Comparison of ENCODE assay signal across 20 cellular contexts in genomic region chr2:46837112-46837454, GRCh38.
"Had no signal": no experiment of that assay in that cellular context is flagged by ENCODE, and none has a peak within 500 bp of the region (broad histone marks: within the 10 kb centered on the region; RNA-seq: fewer than 3 reads in every experiment).

No MANE protein-coding gene starts in this region.

- H3K27ac Mint-ChIP-seq: activated CD8-positive, alpha-beta T cell treated with anti-CD3 and anti-CD28 coated beads, Interleukin-2, amount 10 ng/mL, durations not matched to agents 7 days and 5 days; activated naive CD8-positive, alpha-beta T cell; brain; T-helper 1 cell treated with Interleukin-12 subunit alpha and Interleukin-12 subunit beta and Interleukin-4 antibody, amounts not matched to agents 30 μg/mL and 1 μg/mL, for 36 hours had no signal

- H3K4me3 Mint-ChIP-seq: activated CD8-positive, alpha-beta T cell treated with anti-CD3 and anti-CD28 coated beads, Interleukin-2, amount 10 ng/mL, durations not matched to agents 7 days and 5 days; activated naive CD8-positive, alpha-beta T cell; brain; T-helper 1 cell treated with Interleukin-12 subunit alpha and Interleukin-12 subunit beta and Interleukin-4 antibody, amounts not matched to agents 30 μg/mL and 1 μg/mL, for 36 hours had no signal

- H3K36me3 Mint-ChIP-seq: brain had no signal

- ATAC-seq: activated CD4-positive, CD25-positive, alpha-beta regulatory T cell treated with anti-CD3 and anti-CD28 coated beads, Interleukin-2, amount 50 U/mL, for 24 hours; activated CD8-positive, alpha-beta T cell treated with anti-CD3 and anti-CD28 coated beads, Interleukin-2, amount 10 ng/mL, durations not matched to agents 7 days and 5 days had no signal

- H3K4me1 Mint-ChIP-seq: brain had no signal

- H3K27me3 Mint-ChIP-seq: activated naive CD8-positive, alpha-beta T cell had no signal

- H3K9me3 Mint-ChIP-seq: T-helper 1 cell treated with Interleukin-12 subunit alpha and Interleukin-12 subunit beta and Interleukin-4 antibody, amounts not matched to agents 30 μg/mL and 1 μg/mL, for 36 hours had no signal

- DNase-seq: activated CD4-positive, alpha-beta T cell treated with anti-CD3 and anti-CD28 coated beads for 4 hours; activated CD8-positive, alpha-beta memory T cell treated with anti-CD3 and anti-CD28 coated beads, Interleukin-2, amount 50 U/mL, for 48 hours; activated CD8-positive, alpha-beta T cell treated with anti-CD3 and anti-CD28 coated beads, Interleukin-2, amount 10 ng/mL, durations not matched to agents 7 days and 5 days; activated naive CD4-positive, alpha-beta T cell treated with Interleukin-2 at 50 U/mL for 16 hours; activated T-cell treated with anti-CD3 and anti-CD28 coated beads, Interleukin-2, amount 50 U/mL, for 1 hour; cerebellar nuclear complex; Karpas-422; MM.1S; NCI-H1105 treated with DMSO at 0.1 percent for 48 hours; NCI-H1436 treated with DMSO at 0.1 percent for 48 hours; NCI-H187; NCI-H2081; NCI-H510A treated with DMSO at 0.1 percent for 48 hours; NCI-H69; NK-92 treated with Interleukin-12 subunit alpha and Interleukin-12 subunit beta, amount 100 ng/mL, for 24 hours; SHP77 treated with DMSO at 0.1 percent for 48 hours had no signal
